11 cellular contexts compared by ENCODE assay signal in genomic region chrX:3549442-3549875, GRCh38.
DNase-seq lines count a peak whose midpoint lies in the region; ATAC-seq and TF ChIP-seq lines count a peak whose summit lies in the region.
"Had no signal": no experiment of that assay in that cellular context is flagged by ENCODE, and none has a peak within 500 bp of the region (broad histone marks: within the 10 kb centered on the region; RNA-seq: fewer than 3 reads in every experiment).

No MANE protein-coding gene starts in this region.

- no peak overlapping the region for H3K27ac ChIP-seq in tibial artery
- no peak overlapping the region for H3K27ac ChIP-seq in CD4-positive, alpha-beta memory T cell (ENCODE audit: low read depth, low read length)

- peak overlapping the region; percentile 73 for H3K27ac Mint-ChIP-seq in glutamatergic neuron (ENCODE audit: unreplicated experiment)
- H3K27ac Mint-ChIP-seq in CD4-positive, alpha-beta memory T cell, result no peak overlapping the region
- H3K27ac Mint-ChIP-seq: activated T-helper 17 cell treated with anti-CD3 and anti-CD28 coated beads, Interleukin-2, amount 50 U/mL, for 72 hours; CD4-positive, alpha-beta T cell had no signal

- intact Hi-C loops in tibial artery (cut with DNase I; ENCODE audit: low total_unique reads), result no loop called here
- intact Hi-C loops in CD4-positive, alpha-beta memory T cell (cut with micrococcal nuclease), result no loop called here

- H3K36me3 Mint-ChIP-seq in glutamatergic neuron (ENCODE audit: unreplicated experiment), result no peaks in the 10 kb centered on the region
- H3K36me3 Mint-ChIP-seq in CD4-positive, alpha-beta memory T cell, result no peaks in the 10 kb centered on the region

- H3K36me3 ChIP-seq in tibial artery, result no peaks in the 10 kb centered on the region
- H3K36me3 ChIP-seq in CD4-positive, alpha-beta memory T cell (ENCODE audit: insufficient read depth, low read length), result no peaks in the 10 kb centered on the region

- no peaks in the 10 kb centered on the region for H3K27me3 Mint-ChIP-seq in glutamatergic neuron (ENCODE audit: unreplicated experiment)
- peaks cover 0 to 2% of the 10 kb centered on the region in 2 donors for H3K27me3 Mint-ChIP-seq in CD4-positive, alpha-beta memory T cell
- H3K27me3 Mint-ChIP-seq: activated T-helper 17 cell treated with anti-CD3 and anti-CD28 coated beads, Interleukin-2, amount 50 U/mL, for 72 hours had no signal

- POLR2A ChIA-PET in CD4-positive, alpha-beta memory T cell (lab: Charles Lee; ENCODE audit: partially characterized antibody), result no interaction called here

- ATAC-seq in HG03097 (IDR thresholded peaks at IDR 0.05; ENCODE audit: low FRiP score, unreplicated experiment), result no peak
- ATAC-seq: activated T-helper 17 cell treated with anti-CD3 and anti-CD28 coated beads, Interleukin-2, amount 50 U/mL, for 72 hours had no signal

- H3K27me3 ChIP-seq in tibial artery, result no peaks in the 10 kb centered on the region
- no peaks in the 10 kb centered on the region for H3K27me3 ChIP-seq in CD4-positive, alpha-beta memory T cell (ENCODE audit: insufficient read depth, low read length)

- DNase-seq in SHP77 (lab: John Stamatoyannopoulos, UW) (peak; percentile 11 to 32), SHP77 treated with DMSO at 0.1 percent for 48 hours (lab: John Stamatoyannopoulos, UW) (no peak), RPMI7951 (ENCODE audit: low read depth) (peak; percentile 74), glutamatergic neuron (peak; percentile 17), tibial artery (no peak), NCI-H1436 treated with DMSO at 0.1 percent for 48 hours (lab: John Stamatoyannopoulos, UW) (no peak)
- DNase-seq in CD4-positive, alpha-beta memory T cell, result no peak
- DNase-seq: CD4-positive, alpha-beta T cell; foreskin melanocyte had no signal

- TF ChIP-seq CTCF in glutamatergic neuron (IDR thresholded peaks at IDR 0.05; ENCODE audit: partially characterized antibody, unreplicated experiment), result no peak
- no peak for TF ChIP-seq CTCF in tibial artery (IDR thresholded peaks at IDR 0.05)

- no peaks in the 10 kb centered on the region for H3K9me3 Mint-ChIP-seq in glutamatergic neuron (ENCODE audit: unreplicated experiment)
- H3K9me3 Mint-ChIP-seq in CD4-positive, alpha-beta memory T cell, result no peaks in the 10 kb centered on the region
- H3K9me3 Mint-ChIP-seq: activated T-helper 17 cell treated with anti-CD3 and anti-CD28 coated beads, Interleukin-2, amount 50 U/mL, for 72 hours; CD4-positive, alpha-beta T cell had no signal

- H3K4me1 Mint-ChIP-seq in glutamatergic neuron (ENCODE audit: low read depth, unreplicated experiment), result peaks cover 9% of the 10 kb centered on the region
- peaks cover 0 to 2% (median 0%) of the 10 kb centered on the region in 4 donors for H3K4me1 Mint-ChIP-seq in CD4-positive, alpha-beta memory T cell
- H3K4me1 Mint-ChIP-seq: activated T-helper 17 cell treated with anti-CD3 and anti-CD28 coated beads, Interleukin-2, amount 50 U/mL, for 72 hours had no signal

- H3K4me3 Mint-ChIP-seq in glutamatergic neuron (ENCODE audit: unreplicated experiment), result peak overlapping the region; percentile 67
- no peak overlapping the region for H3K4me3 Mint-ChIP-seq in CD4-positive, alpha-beta memory T cell
- H3K4me3 Mint-ChIP-seq: activated T-helper 17 cell treated with anti-CD3 and anti-CD28 coated beads, Interleukin-2, amount 50 U/mL, for 72 hours; CD4-positive, alpha-beta T cell had no signal

- peak overlapping the region; percentile 22 to 31 for H3K4me3 ChIP-seq in tibial artery
- no peak overlapping the region for H3K4me3 ChIP-seq in CD4-positive, alpha-beta memory T cell (ENCODE audit: low read length in 2 of 2)

- CTCF ChIA-PET in CD4-positive, alpha-beta memory T cell (lab: Charles Lee; ENCODE audit: partially characterized antibody), result no interaction called here

- H3K4me1 ChIP-seq in tibial artery, result no peaks in the 10 kb centered on the region
- H3K4me1 ChIP-seq in CD4-positive, alpha-beta memory T cell (ENCODE audit: insufficient read depth, low read length), result no peaks in the 10 kb centered on the region

- H3K9me3 ChIP-seq in tibial artery, result no peaks in the 10 kb centered on the region
- no peaks in the 10 kb centered on the region for H3K9me3 ChIP-seq in CD4-positive, alpha-beta memory T cell (ENCODE audit: control insufficient read depth in 1 of 2, low read length in 2 of 2)

Comparison
In these comparisons a context has a peak if more than half of its experiments do, and no peak if none do; other contexts are left out.
1. DNase-seq: peak in SHP77 (2 of 2), RPMI7951 (single experiment) and glutamatergic neuron (single experiment); none in SHP77 treated with DMSO at 0.1 percent for 48 hours (single experiment), tibial artery (0 of 2), CD4-positive, alpha-beta memory T cell (0 of 5) and NCI-H1436 treated with DMSO at 0.1 percent for 48 hours (single experiment).
2. H3K4me3 ChIP-seq: peak in tibial artery (2 of 2); none in CD4-positive, alpha-beta memory T cell (0 of 2).